ENCODE assay signal across 22 cellular contexts in the genomic region with DNA sequence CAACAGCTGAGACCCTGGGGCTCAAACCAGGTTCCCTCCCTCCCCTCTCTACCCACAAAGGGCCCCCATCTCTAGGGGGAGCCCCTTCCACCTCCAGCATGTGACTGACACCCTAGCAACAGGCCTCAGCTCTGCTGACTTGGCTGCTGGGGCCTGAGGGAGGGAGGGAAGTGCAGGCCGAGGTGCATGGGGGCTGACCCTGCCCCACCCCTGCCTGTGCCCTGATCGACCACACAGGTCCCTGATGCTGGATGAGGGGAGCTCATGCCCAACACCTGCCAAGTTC. TPM values are rescaled to one million over a fixed set of nuclear protein-coding genes. Genes with fewer than 3 reads are reported as not detected.
DNase-seq lines count a peak whose midpoint lies in the region; ATAC-seq and TF ChIP-seq lines count a peak whose summit lies in the region.
"Had no signal": no experiment of that assay in that cellular context is flagged by ENCODE, and none has a peak within 500 bp of the region (broad histone marks: within the 10 kb centered on the region; RNA-seq: fewer than 3 reads in every experiment).

No MANE protein-coding gene starts in this region.

- H3K4ac ChIP-seq in mesenchymal stem cell (ENCODE audit: low read depth in 1 of 2, low read length in 2 of 2) = no peak overlapping the region

- WGBS in mesenchymal stem cell = 45% methylated on average over 2 of the region's 2 CpGs

- H3K4me3 ChIP-seq in HEK293 (ENCODE audit: low read depth, low read length) (no peak overlapping the region), mesenchymal stem cell (ENCODE audit: insufficient read depth in 1 of 2, low read depth in 1 of 2, low read length in 2 of 2) (no peak overlapping the region)
- H3K4me3 ChIP-seq: Peyer's patch, SJCRH30 had no signal

- no peak overlapping the region for H2BK15ac ChIP-seq in mesenchymal stem cell (ENCODE audit: low read depth, poor library complexity, severe bottlenecking)

- H3K27me3 Mint-ChIP-seq in WTC11 (ENCODE audit: low read depth) = peaks cover 94% of the 10 kb centered on the region

- no peak overlapping the region for H4K91ac ChIP-seq in mesenchymal stem cell (ENCODE audit: low read length)

- H3K9me3 Mint-ChIP-seq in WTC11 = no peaks in the 10 kb centered on the region
- H3K9me3 Mint-ChIP-seq: stimulated activated naive CD8-positive, alpha-beta T cell treated with anti-CD3 and anti-CD28 coated beads, Interleukin-15, amount 100 ng/mL, for 72 hours had no signal

- H3K9me3 ChIP-seq in HEK293 (ENCODE audit: control insufficient read depth, insufficient read depth, low read depth, low read length) (no peaks in the 10 kb centered on the region), mesenchymal stem cell (ENCODE audit: control insufficient read depth, low read length) (no peaks in the 10 kb centered on the region)
- H3K9me3 ChIP-seq: Peyer's patch, SJCRH30 had no signal

- peak; percentile 41 for TF ChIP-seq CTCF in HEK293 (tag by site-specific recombination; IDR thresholded peaks at IDR 0.05)
- TF ChIP-seq CTCF in WTC11 (IDR thresholded peaks at IDR 0.05) = no peak

- no peak overlapping the region for H3K18ac ChIP-seq in mesenchymal stem cell (ENCODE audit: low read depth in 1 of 2, low read length in 2 of 2)

- H3K36me3 ChIP-seq in HEK293 (ENCODE audit: control insufficient read depth in 2 of 2, insufficient read depth in 1 of 2, low read length in 2 of 2) (peaks cover 0 to 3% of the 10 kb centered on the region in 2 experiments; a peak in 1 of 3 replicates), mesenchymal stem cell (ENCODE audit: control insufficient read depth in 1 of 2, insufficient read depth in 2 of 2, low read depth in 1 of 2, low read length in 2 of 2) (peaks cover 0 to 7% of the 10 kb centered on the region in 2 experiments)
- H3K36me3 ChIP-seq: Peyer's patch, SJCRH30 had no signal

- H3K23ac ChIP-seq in mesenchymal stem cell (ENCODE audit: low read length in 2 of 2) = no peak overlapping the region

- CTCF ChIA-PET in HEK293 (lab: Yijun Ruan, JAX) (interaction anchor here (0.5 to 1.3 kb wide), 2 partner anchors 11 to 38 kb away, joined by 3 to 4 read pairs; no protein-coding TSS in a partner anchor), WTC11 (lab: Charles Lee) (interaction anchor here (1.0 to 15.6 kb wide), 5 partner anchors 11 to 213 kb away, joined by 3 to 386 read pairs (median 4); partner anchors contain the start of genes B3GNT9, CES3, FBXL8 and TRADD)

- DNase-seq in WTC11 (ENCODE audit: low spot score) (no peak), mesenchymal stem cell (no peak), ureter (ENCODE audit: low spot score) (no peak), SKM-1 (lab: John Stamatoyannopoulos, UW; ENCODE audit: unreplicated experiment) (no peak)
- DNase-seq: activated naive CD4-positive, alpha-beta T cell; activated T-cell treated with anti-CD3 and anti-CD28 coated beads, Interleukin-2, amount 50 U/mL, for 1 hour; anterior cingulate cortex; CD4-positive, CD25-positive, alpha-beta regulatory T cell; dermis blood vessel endothelial cell; head of caudate nucleus; NCI-H146; NCI-H524; Peyer's patch; SJCRH30; stimulated activated naive CD8-positive, alpha-beta T cell treated with anti-CD3 and anti-CD28 coated beads, Interleukin-15, amount 100 ng/mL, for 72 hours; T-helper 2 cell; trophoblast cell had no signal

- H3K36me3 Mint-ChIP-seq in WTC11 = no peaks in the 10 kb centered on the region
- H3K36me3 Mint-ChIP-seq: CD4-positive, CD25-positive, alpha-beta regulatory T cell had no signal

- H2BK12ac ChIP-seq in mesenchymal stem cell (ENCODE audit: low read length in 2 of 2) = no peak overlapping the region

- H3K14ac ChIP-seq in mesenchymal stem cell (ENCODE audit: low read length in 2 of 2) = no peak overlapping the region

- H4K8ac ChIP-seq in mesenchymal stem cell (ENCODE audit: low read length) = peak overlapping the region; percentile 42

- H2AK5ac ChIP-seq in mesenchymal stem cell (ENCODE audit: low read length, severe bottlenecking) = no peak overlapping the region

- peaks cover 21 to 62% of the 10 kb centered on the region in 2 experiments for H3K27me3 ChIP-seq in mesenchymal stem cell (ENCODE audit: control insufficient read depth in 1 of 2, insufficient read depth in 1 of 2, low read length in 2 of 2)
- H3K27me3 ChIP-seq: SJCRH30 had no signal

- H3K4me1 Mint-ChIP-seq in WTC11 = peaks cover 43% of the 10 kb centered on the region

- no peak overlapping the region for H3K27ac Mint-ChIP-seq in WTC11

- H3K79me1 ChIP-seq in mesenchymal stem cell (replicated peaks; ENCODE audit: low read length, poor library complexity, severe bottlenecking) = peaks cover 4% of the 10 kb centered on the region

- H2AFZ ChIP-seq in mesenchymal stem cell (ENCODE audit: low read depth, low read length) = no peak overlapping the region

- H3K27ac ChIP-seq in HEK293 (ENCODE audit: extremely low read depth, low read depth, low read length) (no peak overlapping the region), mesenchymal stem cell (ENCODE audit: low read length, poor library complexity, severe bottlenecking) (no peak overlapping the region)
- H3K27ac ChIP-seq: KMS-11, Peyer's patch, SJCRH30, VCaP had no signal

- POLR2A ChIA-PET in HEK293 (lab: Yijun Ruan, JAX) (no interaction called here), WTC11 (lab: Charles Lee) (no interaction called here)

- H2BK5ac ChIP-seq in mesenchymal stem cell (ENCODE audit: low read depth, low read length, poor library complexity, severe bottlenecking) = no peak overlapping the region

- no peak overlapping the region for H3K9ac ChIP-seq in mesenchymal stem cell (ENCODE audit: low read length)
- H3K9ac ChIP-seq: KMS-11 had no signal

- no peak for ATAC-seq in WTC11
- no peak for ATAC-seq in GM19035 (IDR thresholded peaks at IDR 0.05; ENCODE audit: unreplicated experiment)
- ATAC-seq: left cardiac atrium; stimulated activated naive CD8-positive, alpha-beta T cell treated with anti-CD3 and anti-CD28 coated beads, Interleukin-15, amount 100 ng/mL, for 72 hours had no signal

- H3K4me3 Mint-ChIP-seq in WTC11 = peak overlapping the region; percentile 56

- no peak overlapping the region for H3K4me2 ChIP-seq in mesenchymal stem cell (ENCODE audit: low read length, poor library complexity, severe bottlenecking)
- H3K4me2 ChIP-seq: KMS-11 had no signal

- no peaks in the 10 kb centered on the region; the same call in 1 of the 2 replicates for H3K4me1 ChIP-seq in HEK293 (ENCODE audit: control insufficient read depth, insufficient read depth, low read length)
- H3K4me1 ChIP-seq in mesenchymal stem cell (ENCODE audit: control insufficient read depth, insufficient read depth, low read depth, low read length) = peaks cover 51% of the 10 kb centered on the region

- H2BK120ac ChIP-seq in mesenchymal stem cell (ENCODE audit: low read depth, low read length) = no peak overlapping the region

TF ChIP-seq in HEK293, 187 proteins besides CTCF, POLR2A, EP300 and RAD21:
- TF ChIP-seq ZNF404 (tag by site-specific recombination; IDR thresholded peaks at IDR 0.05) (no peak), ZNF23 (tag by site-specific recombination; IDR thresholded peaks at IDR 0.05; ENCODE audit: borderline replicate concordance) (no peak), ZNF114 (tag by site-specific recombination; IDR thresholded peaks at IDR 0.05) (no peak), ZNF785 (tag by site-specific recombination; IDR thresholded peaks at IDR 0.05) (no peak), ZNF18 (tag by site-specific recombination; IDR thresholded peaks at IDR 0.05) (no peak)
TF ChIP-seq in HEK293: peak in this region for 0.

TF ChIP-seq in WTC11, 78 proteins besides CTCF, POLR2A, EP300 and RAD21 (continues in another document):
- TF ChIP-seq OVOL2 (CRISPR knock-in tag; IDR thresholded peaks at IDR 0.05; ENCODE audit: borderline replicate concordance) (no peak), USF1 (CRISPR knock-in tag; IDR thresholded peaks at IDR 0.05) (no peak), MYBL2 (CRISPR knock-in tag; IDR thresholded peaks at IDR 0.05) (no peak), ZNF121 (CRISPR knock-in tag; IDR thresholded peaks at IDR 0.05) (no peak)
- TF ChIP-seq, protein P1, sequence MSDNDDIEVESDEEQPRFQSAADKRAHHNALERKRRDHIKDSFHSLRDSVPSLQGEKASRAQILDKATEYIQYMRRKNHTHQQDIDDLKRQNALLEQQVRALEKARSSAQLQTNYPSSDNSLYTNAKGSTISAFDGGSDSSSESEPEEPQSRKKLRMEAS (CRISPR knock-in tag; IDR thresholded peaks at IDR 0.05) = no peak

RNA-seq across cellular contexts. Expression of gene HSF4, which starts 2.3 kb away (rescaled TPM):
- total RNA-seq in WTC11 (2021) (2.2 to 2.5 TPM (median 2.3 TPM) in 3 replicates), ureter (52.0 TPM)
- polyA plus RNA-seq in mesenchymal stem cell (2013, experiment 1 of 2) = 4.1 TPM
- 3.3 TPM for polyA plus RNA-seq in mesenchymal stem cell (2013, experiment 2 of 2)
- polyA plus RNA-seq: CD4-positive, CD25-positive, alpha-beta regulatory T cell had no signal

RNA-seq across cellular contexts. Expression of gene NOL3, which starts 3.5 kb away (rescaled TPM):
- total RNA-seq in WTC11 (2021) (8.5 to 10.6 TPM (median 9.7 TPM) in 3 replicates), ureter (26.8 TPM)
- polyA plus RNA-seq in mesenchymal stem cell (2013, experiment 1 of 2) = 13.9 TPM
- 12.8 TPM for polyA plus RNA-seq in mesenchymal stem cell (2013, experiment 2 of 2)
- polyA plus RNA-seq: CD4-positive, CD25-positive, alpha-beta regulatory T cell had no signal

RNA-seq across cellular contexts. Expression of gene FBXL8, which starts 7.1 kb away (rescaled TPM):
- total RNA-seq in WTC11 (2021) = 1.1 to 1.2 TPM (median 1.1 TPM) in 3 replicates
- 6.1 TPM for polyA plus RNA-seq in mesenchymal stem cell (2013, experiment 1 of 2)
- polyA plus RNA-seq in mesenchymal stem cell (2013, experiment 2 of 2) = 5.7 TPM
- total RNA-seq in ureter = 12.5 TPM

RNA-seq across cellular contexts. Expression of gene TRADD, which starts 7.1 kb away (rescaled TPM):
- 1.4 to 2.1 TPM (median 1.7 TPM) in 3 replicates for total RNA-seq in WTC11 (2021)
- 11.1 TPM for polyA plus RNA-seq in mesenchymal stem cell (2013, experiment 1 of 2)
- 11.5 TPM for polyA plus RNA-seq in mesenchymal stem cell (2013, experiment 2 of 2)
- 20.5 TPM for total RNA-seq in ureter

RNA-seq across cellular contexts. Expression of gene B3GNT9, which starts 16.0 kb away (rescaled TPM):
- total RNA-seq in WTC11 (2021) (6.4 to 7.8 TPM (median 7.6 TPM) in 3 replicates), ureter (14.5 TPM)
- polyA plus RNA-seq in mesenchymal stem cell (2013, experiment 1 of 2) = 32.5 TPM
- 32.0 TPM for polyA plus RNA-seq in mesenchymal stem cell (2013, experiment 2 of 2)

Comparison
In these comparisons a context has a peak if more than half of its experiments do, and no peak if none do; other contexts are left out.
1. RNA of gene HSF4, which starts 2.3 kb away (total RNA-seq): 52.0 TPM in ureter (single experiment); 2.2 to 2.5 TPM in WTC11; every median in the first group is over 10 times any median in the second.
2. Of the 8 proteins assayed by ChIP-seq in both HEK293 and WTC11: peak only in HEK293: CTCF; only in WTC11: none; in both: none; in neither: 7.